In genomic region chr4:120052840-120053239, GRCh38 we compare ENCODE assay signal across 13 cellular contexts.
DNase-seq lines count a peak whose midpoint lies in the region; ATAC-seq and TF ChIP-seq lines count a peak whose summit lies in the region.
"Had no signal": no experiment of that assay in that cellular context is flagged by ENCODE, and none has a peak within 500 bp of the region (broad histone marks: within the 10 kb centered on the region; RNA-seq: fewer than 3 reads in every experiment).

No MANE protein-coding gene starts in this region.

- no peak for TF ChIP-seq CTCF in RWPE1 (conservative IDR thresholded peaks at IDR 0.05; ENCODE audit: low read depth)

- H3K4me3 Mint-ChIP-seq in stimulated activated effector memory CD8-positive, alpha-beta T cell treated with anti-CD3 and anti-CD28 coated beads, Interleukin-12 subunit alpha, Interleukin-12 subunit beta, amount 100 ng/mL, for 72 hours = no peak overlapping the region
- H3K4me3 Mint-ChIP-seq: activated naive CD4-positive, alpha-beta T cell treated with anti-CD3 and anti-CD28 coated beads, Interleukin-2, amount 50 U/mL, for 24 hours; T-helper 1 cell treated with Interleukin-12 subunit alpha and Interleukin-12 subunit beta and Interleukin-4 antibody, amounts not matched to agents 30 μg/mL and 1 μg/mL, for 36 hours; type B pancreatic cell had no signal

- POLR2A ChIA-PET in RWPE1 (lab: Yijun Ruan, JAX; ENCODE audit: low non-redundant PET) = no interaction called here

- ATAC-seq in stimulated activated effector memory CD8-positive, alpha-beta T cell treated with anti-CD3 and anti-CD28 coated beads, Interleukin-12 subunit alpha, Interleukin-12 subunit beta, amount 100 ng/mL, for 72 hours = no peak
- no peak for ATAC-seq in HG03457 (IDR thresholded peaks at IDR 0.05; ENCODE audit: unreplicated experiment)

- peak in 2 of 3 experiments; percentile 10 to 63 for DNase-seq in NCI-H1417 (lab: John Stamatoyannopoulos, UW)
- DNase-seq in NCI-H1417 treated with DMSO at 0.1 percent for 48 hours (lab: John Stamatoyannopoulos, UW) = no peak
- DNase-seq in RWPE1 (ENCODE audit: low spot score) = peak; percentile 23
- peak; percentile 98 for DNase-seq in fibroblast of the conjunctiva (ENCODE audit: low read depth)
- peak; percentile 99 for DNase-seq in skeletal muscle cell (ENCODE audit: low read depth)
- DNase-seq in activated CD4-positive, alpha-beta T cell treated with anti-CD3 and anti-CD28 coated beads for 1 hour = no peak
- no peak for DNase-seq in stimulated activated effector memory CD8-positive, alpha-beta T cell treated with anti-CD3 and anti-CD28 coated beads, Interleukin-12 subunit alpha, Interleukin-12 subunit beta, amount 100 ng/mL, for 72 hours (ENCODE audit: low spot score in 2 of 2)
- DNase-seq: AML-193, KG1 had no signal

- H3K9me3 Mint-ChIP-seq in stimulated activated effector memory CD8-positive, alpha-beta T cell treated with anti-CD3 and anti-CD28 coated beads, Interleukin-12 subunit alpha, Interleukin-12 subunit beta, amount 100 ng/mL, for 72 hours = no peaks in the 10 kb centered on the region
- H3K9me3 Mint-ChIP-seq: activated naive CD4-positive, alpha-beta T cell treated with anti-CD3 and anti-CD28 coated beads, Interleukin-2, amount 50 U/mL, for 24 hours; T-helper 1 cell treated with Interleukin-12 subunit alpha and Interleukin-12 subunit beta and Interleukin-4 antibody, amounts not matched to agents 30 μg/mL and 1 μg/mL, for 36 hours; type B pancreatic cell had no signal

- H3K27ac Mint-ChIP-seq in stimulated activated effector memory CD8-positive, alpha-beta T cell treated with anti-CD3 and anti-CD28 coated beads, Interleukin-12 subunit alpha, Interleukin-12 subunit beta, amount 100 ng/mL, for 72 hours = no peak overlapping the region
- H3K27ac Mint-ChIP-seq: activated naive CD4-positive, alpha-beta T cell treated with anti-CD3 and anti-CD28 coated beads, Interleukin-2, amount 50 U/mL, for 24 hours; T-helper 1 cell treated with Interleukin-12 subunit alpha and Interleukin-12 subunit beta and Interleukin-4 antibody, amounts not matched to agents 30 μg/mL and 1 μg/mL, for 36 hours; type B pancreatic cell had no signal

- H3K27ac ChIP-seq in RWPE1 = no peak overlapping the region

- H3K4me1 Mint-ChIP-seq in stimulated activated effector memory CD8-positive, alpha-beta T cell treated with anti-CD3 and anti-CD28 coated beads, Interleukin-12 subunit alpha, Interleukin-12 subunit beta, amount 100 ng/mL, for 72 hours = peaks cover 6% of the 10 kb centered on the region

- CTCF ChIA-PET in RWPE1 (lab: Yijun Ruan, JAX) = no interaction called here

- peaks cover 2% of the 10 kb centered on the region for H3K36me3 Mint-ChIP-seq in stimulated activated effector memory CD8-positive, alpha-beta T cell treated with anti-CD3 and anti-CD28 coated beads, Interleukin-12 subunit alpha, Interleukin-12 subunit beta, amount 100 ng/mL, for 72 hours
- H3K36me3 Mint-ChIP-seq: activated naive CD4-positive, alpha-beta T cell treated with anti-CD3 and anti-CD28 coated beads, Interleukin-2, amount 50 U/mL, for 24 hours; type B pancreatic cell had no signal

- no peak overlapping the region for H3K4me3 ChIP-seq in skeletal muscle cell (ENCODE audit: low read depth, low read length)

Comparison
In these comparisons a context has a peak if more than half of its experiments do, and no peak if none do; other contexts are left out.
1. DNase-seq: peak in NCI-H1417 (2 of 3), RWPE1 (single experiment), fibroblast of the conjunctiva (single experiment) and skeletal muscle cell (single experiment); none in NCI-H1417 treated with DMSO at 0.1 percent for 48 hours (single experiment), activated CD4-positive, alpha-beta T cell treated with anti-CD3 and anti-CD28 coated beads for 1 hour (single experiment) and stimulated activated effector memory CD8-positive, alpha-beta T cell treated with anti-CD3 and anti-CD28 coated beads, Interleukin-12 subunit alpha, Interleukin-12 subunit beta, amount 100 ng/mL, for 72 hours (0 of 2).